9 cellular contexts compared by ENCODE assay signal in the genomic region with DNA sequence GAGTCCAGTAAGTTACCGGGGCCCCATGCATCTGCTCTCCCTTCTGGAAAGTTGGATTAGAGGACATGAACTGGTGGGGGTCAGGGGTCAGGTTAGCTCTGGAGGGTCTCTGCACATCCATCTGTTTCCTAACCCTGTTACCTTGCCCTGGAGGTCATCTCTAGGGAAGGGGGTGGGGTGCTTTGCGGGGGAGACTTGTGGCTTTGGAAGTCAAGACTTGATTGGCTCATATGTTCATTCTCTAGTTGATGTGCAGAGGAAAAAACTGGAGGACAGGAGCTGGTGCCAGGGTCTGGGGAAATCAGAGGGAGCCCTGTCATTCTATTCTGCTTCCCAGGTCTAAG. TPM values are rescaled to one million over a fixed set of nuclear protein-coding genes. Genes with fewer than 3 reads are reported as not detected.
A peak's percentile ranks its signal among the peaks of the same experiment; 100 is the strongest.
DNase-seq lines count a peak whose midpoint lies in the region; ATAC-seq and TF ChIP-seq lines count a peak whose summit lies in the region.
"Had no signal": no experiment of that assay in that cellular context is flagged by ENCODE, and none has a peak within 500 bp of the region (broad histone marks: within the 10 kb centered on the region; RNA-seq: fewer than 3 reads in every experiment).

No MANE protein-coding gene starts in this region.

- POLR2A ChIA-PET in OCI-LY7 (lab: Charles Lee) = no interaction called here

- H3K27ac Mint-ChIP-seq in activated naive CD8-positive, alpha-beta T cell = no peak overlapping the region
- no peak overlapping the region for H3K27ac Mint-ChIP-seq in activated naive CD8-positive, alpha-beta T cell treated with anti-CD3 and anti-CD28 coated beads for 36 hours

- H3K36me3 Mint-ChIP-seq in activated naive CD8-positive, alpha-beta T cell = no peaks in the 10 kb centered on the region
- no peaks in the 10 kb centered on the region for H3K36me3 Mint-ChIP-seq in activated naive CD8-positive, alpha-beta T cell treated with anti-CD3 and anti-CD28 coated beads for 36 hours

- H3K27ac ChIP-seq in ascending aorta (peak overlapping the region; percentile 81 to 90), muscle layer of duodenum (ENCODE audit: low read length) (no peak overlapping the region), thoracic aorta (peak overlapping the region; percentile 81 to 93), OCI-LY7 (ENCODE audit: low read depth, low read length, poor library complexity, severe bottlenecking) (no peak overlapping the region)

- no peak for TF ChIP-seq CTCF in ascending aorta (IDR thresholded peaks at IDR 0.05)
- TF ChIP-seq CTCF in thoracic aorta (IDR thresholded peaks at IDR 0.05) = no peak
- TF ChIP-seq CTCF in OCI-LY7 (conservative IDR thresholded peaks at IDR 0.05; ENCODE audit: low read length) = no peak

- H3K4me2 ChIP-seq in OCI-LY7 (ENCODE audit: low read length) = no peak overlapping the region

- no peak overlapping the region for H2AFZ ChIP-seq in OCI-LY7 (ENCODE audit: low read length)

- intact Hi-C loops in ascending aorta (cut with DNase I) (no loop called here), OCI-LY7 (cut with micrococcal nuclease; ENCODE audit: unreplicated experiment) (no loop called here)

- H3K9me3 Mint-ChIP-seq in activated naive CD8-positive, alpha-beta T cell (ENCODE audit: low read depth) = no peaks in the 10 kb centered on the region
- H3K9me3 Mint-ChIP-seq in activated naive CD8-positive, alpha-beta T cell treated with anti-CD3 and anti-CD28 coated beads for 36 hours = peaks cover 3% of the 10 kb centered on the region

- H3K4me3 ChIP-seq in ascending aorta (peak overlapping the region; percentile 85 to 96), muscle layer of duodenum (ENCODE audit: low read depth in 1 of 2, low read length in 2 of 2) (peak overlapping the region; percentile 51 to 78), thoracic aorta (peak overlapping the region; percentile 84), OCI-LY7 (ENCODE audit: low read depth, low read length, poor library complexity, severe bottlenecking) (no peak overlapping the region)

- peaks cover 33% of the 10 kb centered on the region for H3K27me3 Mint-ChIP-seq in activated naive CD8-positive, alpha-beta T cell
- peaks cover 27% of the 10 kb centered on the region for H3K27me3 Mint-ChIP-seq in activated naive CD8-positive, alpha-beta T cell treated with anti-CD3 and anti-CD28 coated beads for 36 hours

- CTCF ChIA-PET in OCI-LY7 (lab: Charles Lee; ENCODE audit: unreplicated experiment) = no interaction called here

- ATAC-seq in thoracic aorta (ENCODE audit: insufficient number of reproducible peaks, low FRiP score, low read depth) = no peak
- ATAC-seq in HG03045 (IDR thresholded peaks at IDR 0.05; ENCODE audit: unreplicated experiment) = no peak

- no peaks in the 10 kb centered on the region for H3K79me2 ChIP-seq in OCI-LY7 (ENCODE audit: insufficient read depth, low read depth, low read length)

- peak overlapping the region; percentile 80 for H3K4me3 Mint-ChIP-seq in activated naive CD8-positive, alpha-beta T cell
- no peak overlapping the region for H3K4me3 Mint-ChIP-seq in activated naive CD8-positive, alpha-beta T cell treated with anti-CD3 and anti-CD28 coated beads for 36 hours

- no TSS peak for BruUV-seq in OCI-LY7 (replicated peaks; lab: Mats Ljungman, UMichigan)

- H4K20me1 ChIP-seq in OCI-LY7 (ENCODE audit: insufficient read depth, low read length) = no peaks in the 10 kb centered on the region

- DNase-seq in activated naive CD8-positive, alpha-beta T cell treated with anti-CD3 and anti-CD28 coated beads for 36 hours = no peak
- DNase-seq in ascending aorta (ENCODE audit: low spot score in 2 of 2) = no peak
- DNase-seq in thoracic aorta (ENCODE audit: low spot score) = no peak
- no peak for DNase-seq in stimulated activated CD8-positive, alpha-beta memory T cell treated with anti-CD3 and anti-CD28 coated beads, Interleukin-4, amount 100 ng/mL, for 48 hours
- no peak for DNase-seq in OCI-LY7 (ENCODE audit: low spot score)
- DNase-seq: Calu3 had no signal

- H3K9me2 ChIP-seq in OCI-LY7 (ENCODE audit: insufficient read depth, low read length) = no peaks in the 10 kb centered on the region

- H3K9me3 ChIP-seq in ascending aorta (no peaks in the 10 kb centered on the region), muscle layer of duodenum (ENCODE audit: control insufficient read depth in 1 of 2, low read length in 2 of 2) (no peaks in the 10 kb centered on the region), thoracic aorta (no peaks in the 10 kb centered on the region), OCI-LY7 (ENCODE audit: low read length) (no peaks in the 10 kb centered on the region)

- H3K36me3 ChIP-seq in ascending aorta (no peaks in the 10 kb centered on the region), muscle layer of duodenum (ENCODE audit: control insufficient read depth in 1 of 2, insufficient read depth in 2 of 2, low read length in 2 of 2) (no peaks in the 10 kb centered on the region), thoracic aorta (no peaks in the 10 kb centered on the region), OCI-LY7 (ENCODE audit: insufficient read depth, low read length) (no peaks in the 10 kb centered on the region)

- peaks cover 12% of the 10 kb centered on the region for H3K4me1 Mint-ChIP-seq in activated naive CD8-positive, alpha-beta T cell (ENCODE audit: low read depth)
- H3K4me1 Mint-ChIP-seq in activated naive CD8-positive, alpha-beta T cell treated with anti-CD3 and anti-CD28 coated beads for 36 hours = peaks cover 7% of the 10 kb centered on the region

- H3K27me3 ChIP-seq in ascending aorta (no peaks in the 10 kb centered on the region), muscle layer of duodenum (ENCODE audit: low read depth, low read length) (peaks cover 18% of the 10 kb centered on the region), thoracic aorta (replicated peaks; ENCODE audit: insufficient read depth) (no peaks in the 10 kb centered on the region)

- H3K4me1 ChIP-seq in ascending aorta (peaks cover 0 to 11% of the 10 kb centered on the region in 2 donors), muscle layer of duodenum (ENCODE audit: control insufficient read depth in 1 of 2, insufficient read depth in 2 of 2, low read length in 2 of 2) (peaks cover 4 to 7% of the 10 kb centered on the region in 2 donors), thoracic aorta (ENCODE audit: control insufficient read depth in 1 of 2, low read depth in 2 of 2) (peaks cover 9 to 48% of the 10 kb centered on the region in 2 donors), OCI-LY7 (ENCODE audit: insufficient read depth, low read length, poor library complexity, severe bottlenecking) (no peaks in the 10 kb centered on the region)

RNA-seq across cellular contexts. Expression of gene KALRN, which starts 1.6 kb away (rescaled TPM):
- 1 to 10 TPM; 5.9 to 6.9 TPM for total RNA-seq in activated naive CD8-positive, alpha-beta T cell treated with anti-CD3 and anti-CD28 coated beads for 36 hours
- 292 TPM for total RNA-seq in ascending aorta
- total RNA-seq in thoracic aorta = 100 to 1,000 TPM; 418 to 748 TPM
- 0.09 TPM in 1 of 2 replicates, not detected in the other for total RNA-seq in OCI-LY7 (2014; rRNA removed; shearing (Covaris generic))
- total RNA-seq in OCI-LY7 (2022) = not detected in 2 replicates

RNA-seq across cellular contexts. Expression of gene ROPN1, which starts 42.9 kb away (rescaled TPM):
- total RNA-seq in activated naive CD8-positive, alpha-beta T cell treated with anti-CD3 and anti-CD28 coated beads for 36 hours = not detected
- not detected for total RNA-seq in ascending aorta
- total RNA-seq in thoracic aorta = not detected
- total RNA-seq in OCI-LY7 (2014; rRNA removed; shearing (Covaris generic)) = not detected in 2 replicates
- not detected in 2 replicates for total RNA-seq in OCI-LY7 (2022)
- total RNA-seq: Calu3 had no signal

Comparison
In these comparisons a context has a peak if more than half of its experiments do, and no peak if none do; other contexts are left out.
1. H3K27ac ChIP-seq: peak in ascending aorta (2 of 2) and thoracic aorta (2 of 2); none in muscle layer of duodenum (single experiment) and OCI-LY7 (single experiment).
2. RNA of gene KALRN, which starts 1.6 kb away (total RNA-seq): 418 to 748 TPM in thoracic aorta and 292 TPM in ascending aorta (single experiment); 5.9 to 6.9 TPM in activated naive CD8-positive, alpha-beta T cell treated with anti-CD3 and anti-CD28 coated beads for 36 hours and 0.09 TPM in OCI-LY7; every median in the first group is over 10 times any median in the second.